In the genomic region with DNA sequence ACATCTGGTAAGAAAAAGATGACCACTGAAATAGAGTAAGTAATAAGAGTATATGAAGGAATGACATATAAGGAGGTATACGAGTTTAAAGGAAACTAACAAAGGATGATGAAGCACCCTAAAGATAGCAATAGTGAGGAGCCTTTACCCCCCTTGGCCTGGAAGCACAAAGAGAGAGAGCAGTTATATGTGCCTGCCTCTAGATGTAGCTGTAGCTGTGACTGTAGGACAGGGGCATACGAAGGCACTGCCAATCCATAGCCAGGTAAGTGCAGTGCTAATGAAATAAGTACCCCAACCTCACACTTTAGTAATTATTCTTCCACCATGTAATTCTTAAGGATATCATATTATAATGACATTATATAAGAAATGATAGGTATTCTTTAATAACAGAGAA, we compare ENCODE assay signal across 16 cellular contexts.
DNase-seq lines count a peak whose midpoint lies in the region; ATAC-seq, FAIRE-seq and TF ChIP-seq lines count a peak whose summit lies in the region.
"Had no signal": no experiment of that assay in that cellular context is flagged by ENCODE, and none has a peak within 500 bp of the region (broad histone marks: within the 10 kb centered on the region; RNA-seq: fewer than 3 reads in every experiment).

No MANE protein-coding gene starts in this region.

- H3K27ac ChIP-seq in HepG2 (ENCODE audit: extremely low read length, insufficient read depth, low read length), result no peak overlapping the region
- H3K27ac ChIP-seq: GM23248, lower lobe of right lung had no signal

- no peaks in the 10 kb centered on the region for H3K36me3 Mint-ChIP-seq in stimulated activated effector memory CD8-positive, alpha-beta T cell treated with anti-CD3 and anti-CD28 coated beads, Interleukin-12 subunit alpha, Interleukin-12 subunit beta, amount 100 ng/mL, for 72 hours

- H3K9ac ChIP-seq in HepG2 (ENCODE audit: insufficient read depth, low read depth, low read length), result no peak overlapping the region
- H3K9ac ChIP-seq: GM23248 had no signal

- no peak overlapping the region for H3K4me3 ChIP-seq in HepG2 (replicated peaks in 1 of 3; ENCODE audit: insufficient read depth in 1 of 3, low read depth in 2 of 3, low read length in 3 of 3)
- H3K4me3 ChIP-seq: GM23248, lower lobe of right lung had no signal

- no peak for FAIRE-seq in HepG2 (lab: Jason Lieb, UNC)

- no peaks in the 10 kb centered on the region for H3K79me2 ChIP-seq in HepG2 (ENCODE audit: insufficient read depth, low read length)

- H3K4me1 ChIP-seq in HepG2 (ENCODE audit: insufficient read depth, low read length), result no peaks in the 10 kb centered on the region
- H3K4me1 ChIP-seq: lower lobe of right lung had no signal

- H3K9me3 Mint-ChIP-seq in stimulated activated effector memory CD8-positive, alpha-beta T cell treated with anti-CD3 and anti-CD28 coated beads, Interleukin-12 subunit alpha, Interleukin-12 subunit beta, amount 100 ng/mL, for 72 hours, result peaks cover 8% of the 10 kb centered on the region
- H3K9me3 Mint-ChIP-seq: activated T-helper 2 cell treated with anti-CD3 and anti-CD28 coated beads, Interferon-gamma antibody, Interleukin-2, Interleukin-4, amounts not matched to agents 10 μg/mL and 5 μg/mL and 100 μg/mL, durations not matched to agents 14 hours and 24 hours and 36 hours had no signal

- TF ChIP-seq CTCF in GM12873 (IDR thresholded peaks at IDR 0.05; ENCODE audit: insufficient read depth, low read depth, low read length, missing control alignments), result peak; percentile 18
- TF ChIP-seq CTCF in HepG2 (CRISPR knock-in tag; IDR thresholded peaks at IDR 0.05), result peak; percentile 53

- TF ChIP-seq POLR2A in HepG2 (IDR thresholded peaks at IDR 0.05; ENCODE audit: insufficient read depth in 1 of 2, low read depth in 2 of 2, low read length in 2 of 2), result no peak

- H3K9me3 ChIP-seq in HepG2 (ENCODE audit: low read length), result no peaks in the 10 kb centered on the region
- H3K9me3 ChIP-seq: lower lobe of right lung had no signal

- BruUV-seq in HepG2 (replicated peaks; lab: Mats Ljungman, UMichigan), result no TSS peak

- no peaks in the 10 kb centered on the region for H3K4me1 Mint-ChIP-seq in stimulated activated effector memory CD8-positive, alpha-beta T cell treated with anti-CD3 and anti-CD28 coated beads, Interleukin-12 subunit alpha, Interleukin-12 subunit beta, amount 100 ng/mL, for 72 hours

- in situ Hi-C loops in SK-MEL-5 (cut with HindIII; ENCODE audit: low pct_unique_long_range_greater_than_20kb, low sequenced_read_pairs), result no loop called here
- in situ Hi-C loops in HepG2 (cut with HindIII; ENCODE audit: extremely low pct_ligation_motif_present, low pct_unique_long_range_greater_than_20kb), result no loop called here

- CTCF ChIA-PET in HepG2 (lab: Yijun Ruan, JAX; ENCODE audit: low intra/inter-chr PET ratio, low total read pairs), result no interaction called here

- no peak for TF ChIP-seq EP300 in HepG2 (IDR thresholded peaks at IDR 0.05; ENCODE audit: low read depth in 2 of 2, low read length in 2 of 2)
- TF ChIP-seq EP300 in HepG2 (CRISPR knock-in tag; IDR thresholded peaks at IDR 0.05; ENCODE audit: borderline replicate concordance), result no peak

- under 1% methylated on average over 2 of the region's 2 CpGs for WGBS in HepG2 (ENCODE audit: low lambda C conversion rate)

- peak; percentile 97 for ATAC-seq in HepG2
- ATAC-seq in stimulated activated effector memory CD8-positive, alpha-beta T cell treated with anti-CD3 and anti-CD28 coated beads, Interleukin-12 subunit alpha, Interleukin-12 subunit beta, amount 100 ng/mL, for 72 hours, result no peak
- ATAC-seq: lower lobe of right lung had no signal

- H3K4me2 ChIP-seq in HepG2 (ENCODE audit: low read depth, low read length), result no peak overlapping the region

- no peak for TF ChIP-seq RAD21 in HepG2 (CRISPR knock-in tag; IDR thresholded peaks at IDR 0.05)

- DNase-seq in HT-29 (ENCODE audit: low spot score), result peak; percentile 10
- peak; percentile 26 for DNase-seq in SK-MEL-5 (ENCODE audit: low read depth, low spot score)
- peak; percentile 19 for DNase-seq in HepG2 (ENCODE audit: low spot score)
- DNase-seq in germinal center (ENCODE audit: low spot score), result no peak
- no peak for DNase-seq in activated CD8-positive, alpha-beta memory T cell treated with anti-CD3 and anti-CD28 coated beads, Interleukin-2, amount 50 U/mL, for 4 hours
- DNase-seq in stimulated activated effector memory CD8-positive, alpha-beta T cell treated with anti-CD3 and anti-CD28 coated beads, Interleukin-12 subunit alpha, Interleukin-12 subunit beta, amount 100 ng/mL, for 72 hours (ENCODE audit: low spot score in 2 of 2), result no peak
- DNase-seq: foreskin fibroblast; GM23248; lower lobe of right lung; NCI-H187 treated with DMSO at 0.1 percent for 48 hours; NCI-H510A treated with DMSO at 0.1 percent for 48 hours; stimulated activated CD4-positive, alpha-beta T cell treated with anti-CD3 and anti-CD28 coated beads, Interleukin-4, amount 100 ng/mL, for 24 hours; stimulated activated CD8-positive, alpha-beta memory T cell treated with anti-CD3 and anti-CD28 coated beads, Interleukin-4, amount 100 ng/mL, for 48 hours; SW 1271 had no signal

- intact Hi-C loops in HepG2 (cut with micrococcal nuclease; ENCODE audit: unreplicated experiment), result loop anchor here (1.0 kb wide), 1 partner anchor 151 kb away; no protein-coding TSS in a partner anchor

- H4K20me1 ChIP-seq in HepG2 (ENCODE audit: insufficient read depth, low read length), result no peaks in the 10 kb centered on the region

- H3K27me3 ChIP-seq in HepG2 (ENCODE audit: control insufficient read depth in 1 of 2, insufficient read depth in 2 of 2, low read length in 2 of 2), result no peaks in the 10 kb centered on the region

- no peaks in the 10 kb centered on the region for H3K36me3 ChIP-seq in HepG2 (replicated peaks in 1 of 2; ENCODE audit: control insufficient read depth in 1 of 2, insufficient read depth in 2 of 2, low read length in 2 of 2)
- H3K36me3 ChIP-seq: lower lobe of right lung had no signal

- no peak overlapping the region for H3K27ac Mint-ChIP-seq in stimulated activated effector memory CD8-positive, alpha-beta T cell treated with anti-CD3 and anti-CD28 coated beads, Interleukin-12 subunit alpha, Interleukin-12 subunit beta, amount 100 ng/mL, for 72 hours
- H3K27ac Mint-ChIP-seq: activated T-helper 2 cell treated with anti-CD3 and anti-CD28 coated beads, Interferon-gamma antibody, Interleukin-2, Interleukin-4, amounts not matched to agents 10 μg/mL and 5 μg/mL and 100 μg/mL, durations not matched to agents 14 hours and 24 hours and 36 hours had no signal

- POLR2A ChIA-PET in HepG2 (lab: Yijun Ruan, JAX), result no interaction called here

- H3K4me3 Mint-ChIP-seq in stimulated activated effector memory CD8-positive, alpha-beta T cell treated with anti-CD3 and anti-CD28 coated beads, Interleukin-12 subunit alpha, Interleukin-12 subunit beta, amount 100 ng/mL, for 72 hours, result no peak overlapping the region

- no peak overlapping the region for H2AFZ ChIP-seq in HepG2 (ENCODE audit: low read length)
- H2AFZ ChIP-seq: GM23248 had no signal

TF ChIP-seq in HepG2, 621 proteins besides CTCF, POLR2A, EP300 and RAD21:
- TF ChIP-seq STAG1 (CRISPR knock-in tag; IDR thresholded peaks at IDR 0.05) (peak; percentile 50), HOXA9 (CRISPR knock-in tag; IDR thresholded peaks at IDR 0.05; ENCODE audit: borderline replicate concordance) (no peak)

Comparison
In these comparisons a context has a peak if more than half of its experiments do, and no peak if none do; other contexts are left out.
1. DNase-seq: peak in HT-29 (single experiment), SK-MEL-5 (single experiment) and HepG2 (single experiment); none in germinal center (single experiment), activated CD8-positive, alpha-beta memory T cell treated with anti-CD3 and anti-CD28 coated beads, Interleukin-2, amount 50 U/mL, for 4 hours (single experiment) and stimulated activated effector memory CD8-positive, alpha-beta T cell treated with anti-CD3 and anti-CD28 coated beads, Interleukin-12 subunit alpha, Interleukin-12 subunit beta, amount 100 ng/mL, for 72 hours (0 of 2).